10 cellular contexts compared by ENCODE assay signal in the genomic region with DNA sequence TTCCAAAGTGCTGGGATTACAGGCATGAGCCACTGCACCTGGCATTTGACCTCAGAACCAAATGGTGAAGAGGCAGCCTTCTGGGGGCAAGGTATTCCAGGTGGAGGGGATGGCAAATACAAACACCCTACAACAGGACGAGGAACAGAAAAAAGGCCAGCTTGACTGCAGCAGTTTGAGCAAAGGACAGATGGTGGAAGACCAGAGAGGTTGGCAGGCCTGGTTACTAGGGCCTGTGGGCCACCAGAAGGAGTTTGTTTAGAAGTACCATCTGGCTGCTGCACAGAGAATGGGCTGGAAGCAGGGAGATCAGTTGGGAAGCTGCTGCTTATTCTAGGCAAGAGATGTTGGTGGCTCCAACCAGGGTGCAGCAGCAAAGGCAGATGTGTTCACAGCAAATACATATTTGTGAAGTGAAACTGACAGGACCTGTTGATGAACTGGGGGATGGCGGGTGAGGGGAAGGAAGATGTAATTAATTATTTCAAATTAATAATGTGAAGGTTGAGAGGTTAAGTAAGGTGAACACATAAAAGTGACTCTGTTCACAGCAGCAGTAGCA. TPM values are rescaled to one million over a fixed set of nuclear protein-coding genes. Genes with fewer than 3 reads are reported as not detected.
DNase-seq lines count a peak whose midpoint lies in the region; ATAC-seq, FAIRE-seq and TF ChIP-seq lines count a peak whose summit lies in the region.
"Had no signal": no experiment of that assay in that cellular context is flagged by ENCODE, and none has a peak within 500 bp of the region (broad histone marks: within the 10 kb centered on the region; RNA-seq: fewer than 3 reads in every experiment).

No MANE protein-coding gene starts in this region.

- H3K27ac Mint-ChIP-seq in neural progenitor cell, result peak overlapping the region; percentile 35

- no peak overlapping the region for H3K9ac ChIP-seq in neural progenitor cell

- no peak overlapping the region for H3K4me3 Mint-ChIP-seq in neural progenitor cell

- peaks cover 2% of the 10 kb centered on the region for H3K27me3 Mint-ChIP-seq in neural progenitor cell (ENCODE audit: insufficient read depth, low read depth)

- H3K4me3 ChIP-seq in A549 (no peak overlapping the region), coronary artery (no peak overlapping the region), neural progenitor cell (no peak overlapping the region)

- no peak for FAIRE-seq in A549 (lab: Jason Lieb, UNC)

- no peak for TF ChIP-seq RAD21 in A549 (conservative IDR thresholded peaks at IDR 0.05 in 1 of 2, IDR thresholded peaks at IDR 0.05 in 1 of 2)

- H3K36me3 ChIP-seq in neural progenitor cell, result no peaks in the 10 kb centered on the region

- TF ChIP-seq POLR2A in A549 (IDR thresholded peaks at IDR 0.05; ENCODE audit: low read length), result no peak

- H3K4me2 ChIP-seq in A549 (peak overlapping the region; percentile 42; the same call in 2 of the 3 replicates), neural progenitor cell (peak overlapping the region; percentile 74)

- POLR2A ChIA-PET in A549 (lab: Yijun Ruan, JAX), result no interaction called here

- no peaks in the 10 kb centered on the region for H3K36me3 Mint-ChIP-seq in neural progenitor cell

- H3K27me3 ChIP-seq in neural progenitor cell, result peaks cover 13% of the 10 kb centered on the region

- CTCF ChIA-PET in A549 (lab: Yijun Ruan, JAX), result interaction anchor here (0.5 to 8.3 kb wide), 26 partner anchors 7 to 708 kb away, joined by 3 to 168 read pairs (median 6); no protein-coding TSS in a partner anchor

- no peaks in the 10 kb centered on the region for H3K9me3 Mint-ChIP-seq in neural progenitor cell

- H4K20me1 ChIP-seq in neural progenitor cell (ENCODE audit: low read depth), result peaks cover 18% of the 10 kb centered on the region

- no peak for TF ChIP-seq EP300 in A549 (IDR thresholded peaks at IDR 0.05)

- H3F3A ChIP-seq in neural progenitor cell (ENCODE audit: low read depth), result peaks cover 42% of the 10 kb centered on the region

- no peak for DNase-seq in A549 (ENCODE audit: low read depth in 1 of 2, low spot score in 1 of 2)
- peak; percentile 1 for DNase-seq in MV-4-11 (lab: John Stamatoyannopoulos, UW)
- no peak for DNase-seq in coronary artery (ENCODE audit: low spot score)
- DNase-seq in neural progenitor cell (ENCODE audit: low spot score), result no peak
- DNase-seq in DMS114 treated with DMSO at 0.1 percent for 48 hours (lab: John Stamatoyannopoulos, UW; ENCODE audit: unreplicated experiment), result no peak
- no peak for DNase-seq in NCI-H1417 (lab: John Stamatoyannopoulos, UW)
- DNase-seq in COLO829 (ENCODE audit: low spot score), result no peak
- DNase-seq: COR-L47; effector memory CD4-positive, alpha-beta T cell had no signal

- peaks cover 40% of the 10 kb centered on the region for H3K4me1 ChIP-seq in A549
- peaks cover 39% of the 10 kb centered on the region for H3K4me1 ChIP-seq in neural progenitor cell

- H3K9me3 ChIP-seq in A549 (no peaks in the 10 kb centered on the region), neural progenitor cell (ENCODE audit: low read depth) (no peaks in the 10 kb centered on the region)

- ATAC-seq in A549 (no peak), HG02970 (IDR thresholded peaks at IDR 0.05; ENCODE audit: low FRiP score, unreplicated experiment) (no peak)

- H2AFZ ChIP-seq in neural progenitor cell (replicated peaks), result no peak overlapping the region

- TF ChIP-seq CTCF in A549 (IDR thresholded peaks at IDR 0.05), result no peak
- no peak for TF ChIP-seq CTCF in coronary artery (IDR thresholded peaks at IDR 0.05)
- no peak for TF ChIP-seq CTCF in neural progenitor cell (IDR thresholded peaks at IDR 0.05)

- peaks cover 17% of the 10 kb centered on the region for H3K79me2 ChIP-seq in neural progenitor cell (ENCODE audit: low read depth)

- WGBS in A549 (ENCODE audit: missing lambda C conversion rate), result 91% methylated on average over 2 of the region's 2 CpGs

- H3K27ac ChIP-seq in A549, result peak overlapping the region; percentile 20 to 87; a peak in 4 of 6 replicates
- H3K27ac ChIP-seq in coronary artery, result peak overlapping the region; percentile 92 to 100
- H3K27ac ChIP-seq in neural progenitor cell, result peak overlapping the region; percentile 94

- H3K4me1 Mint-ChIP-seq in neural progenitor cell, result peaks cover 38% of the 10 kb centered on the region

TF ChIP-seq in A549, 52 proteins besides CTCF, POLR2A, EP300 and RAD21:
- no peak for TF ChIP-seq TFCP2L1 (CRISPR knock-in tag; IDR thresholded peaks at IDR 0.05)
- no peak for TF ChIP-seq NFE2L2 (conservative IDR thresholded peaks at IDR 0.05; ENCODE audit: low read length)
- no peak for TF ChIP-seq CBX8 (IDR thresholded peaks at IDR 0.05)
- TF ChIP-seq KDM5A (IDR thresholded peaks at IDR 0.05), result no peak
- TF ChIP-seq RCOR1 (IDR thresholded peaks at IDR 0.05; ENCODE audit: low read depth, low read length), result no peak
- TF ChIP-seq SMC3 (IDR thresholded peaks at IDR 0.05), result no peak
- TF ChIP-seq KDM1A (IDR thresholded peaks at IDR 0.05; ENCODE audit: low read depth), result no peak

RNA-seq across cellular contexts. Expression of a gene that starts 2.8 kb away (rescaled TPM):
- polyA plus RNA-seq in A549 (2011; rRNA removed), result 8.2 and 9.6 TPM in 2 replicates
- 0.94 and 1.3 TPM in 2 replicates for polyA plus RNA-seq in A549 (2012; cell fraction: cytosol; rRNA removed)
- polyA plus RNA-seq in A549 (2012; cell fraction: nucleus; rRNA removed), result 1.3 and 1.4 TPM in 2 replicates
- polyA plus RNA-seq in A549 (2017; fragmentation: RNase III; extraction: RNeasy Plus Mini Kit Qiagen cat#74134 plus additional on column Dnase treatment), result 2.2 to 5.4 TPM (median 4.7 TPM) in 3 replicates
- polyA minus RNA-seq in A549 (2011; rRNA and poly(A)+ RNA removed), result 13.4 and 20.6 TPM in 2 replicates
- total RNA-seq in neural progenitor cell (ENCODE audit: low replicate concordance), result 21.4 and 38.0 TPM in 2 replicates
